Comparison of ENCODE assay signal across 15 cellular contexts in the genomic region with DNA sequence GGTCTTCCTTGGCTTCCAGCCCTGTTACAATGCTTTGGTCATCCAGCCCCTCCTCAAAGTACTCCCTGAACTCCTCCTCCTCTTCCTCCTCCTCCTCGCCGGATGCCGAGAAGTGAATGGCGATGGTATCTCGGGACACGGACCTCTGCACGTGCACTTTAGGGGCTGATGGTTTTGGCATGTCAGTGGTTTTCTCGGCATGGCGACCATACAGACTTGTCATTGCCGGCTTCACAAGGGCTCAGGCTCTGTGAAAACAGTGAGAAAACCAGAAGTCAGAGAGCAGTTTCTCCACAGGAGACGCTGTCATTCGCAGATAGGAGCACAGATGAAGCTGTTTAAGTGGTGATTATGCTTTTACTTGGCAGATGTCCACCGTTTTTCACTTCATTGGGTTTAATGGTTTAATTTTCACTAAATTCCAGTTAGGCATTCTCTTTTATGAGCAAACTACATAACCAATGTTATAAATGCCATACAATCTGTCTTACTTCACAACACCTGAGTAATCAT. TPM values are rescaled to one million over a fixed set of nuclear protein-coding genes. Genes with fewer than 3 reads are reported as not detected.
A peak's percentile ranks its signal among the peaks of the same experiment; 100 is the strongest.
DNase-seq lines count a peak whose midpoint lies in the region; ATAC-seq and TF ChIP-seq lines count a peak whose summit lies in the region.
"Had no signal": no experiment of that assay in that cellular context is flagged by ENCODE, and none has a peak within 500 bp of the region (broad histone marks: within the 10 kb centered on the region; RNA-seq: fewer than 3 reads in every experiment).

No MANE protein-coding gene starts in this region.

- no peaks in the 10 kb centered on the region for H3K9me3 Mint-ChIP-seq in nephron
- no peaks in the 10 kb centered on the region for H3K9me3 Mint-ChIP-seq in T-cell
- H3K9me3 Mint-ChIP-seq: activated CD4-positive, alpha-beta memory T cell treated with anti-CD3 and anti-CD28 coated beads for 36 hours; stimulated activated naive CD8-positive, alpha-beta T cell treated with anti-CD3 and anti-CD28 coated beads, Interleukin-15, Interleukin-2, amounts not matched to agents 100 ng/mL and 50 ng/mL, for 24 hours had no signal

- H3K4me3 Mint-ChIP-seq in nephron, result no peak overlapping the region
- no peak overlapping the region for H3K4me3 Mint-ChIP-seq in T-cell
- H3K4me3 Mint-ChIP-seq: activated CD4-positive, alpha-beta memory T cell treated with anti-CD3 and anti-CD28 coated beads for 36 hours; stimulated activated naive CD8-positive, alpha-beta T cell treated with anti-CD3 and anti-CD28 coated beads, Interleukin-15, Interleukin-2, amounts not matched to agents 100 ng/mL and 50 ng/mL, for 24 hours had no signal

- in situ Hi-C loops in astrocyte of the spinal cord (cut with HindIII; ENCODE audit: low sequenced_read_pairs), result no loop called here

- POLR2A ChIA-PET in HEK293T (lab: Yijun Ruan, JAX), result no interaction called here
- POLR2A ChIA-PET in T-cell (lab: Charles Lee), result interaction anchor here in 1 of 2 donors (0.6 kb wide), 1 partner anchor 20 kb away, joined by 3 read pairs; no protein-coding TSS in a partner anchor

- TF ChIP-seq CTCF in astrocyte of the spinal cord (IDR thresholded peaks at IDR 0.05; ENCODE audit: low read depth, low read length), result no peak
- no peak for TF ChIP-seq CTCF in nephron (IDR thresholded peaks at IDR 0.05; ENCODE audit: unreplicated experiment in 3 of 3)

- no peak for ATAC-seq in HG02970 (IDR thresholded peaks at IDR 0.05; ENCODE audit: low FRiP score, unreplicated experiment)
- ATAC-seq in T-cell (replicated peaks in 1 of 4), result no peak

- CTCF ChIA-PET in HEK293T (lab: Yijun Ruan, JAX) (no interaction called here), T-cell (lab: Charles Lee) (interaction anchor here in 1 of 2 donors (0.6 kb wide), 1 partner anchor 195 kb away, joined by 5 read pairs; no protein-coding TSS in a partner anchor)

- peak; percentile 45 for DNase-seq in HEK293T (ENCODE audit: extremely low spot score)
- DNase-seq in NCI-H2171 (lab: John Stamatoyannopoulos, UW), result peak; percentile 23
- peak; percentile 25 for DNase-seq in astrocyte of the spinal cord (ENCODE audit: low read depth, low spot score)
- no peak for DNase-seq in T-cell
- DNase-seq in T-helper 1 cell, result no peak
- DNase-seq in stimulated activated CD4-positive, alpha-beta T cell treated with anti-CD3 and anti-CD28 coated beads, Interleukin-4, amount 100 ng/mL, for 4 hours, result no peak
- DNase-seq: activated CD4-positive, alpha-beta memory T cell treated with anti-CD3 and anti-CD28 coated beads for 36 hours; effector CD8-positive, alpha-beta T cell; MG63; NCI-H526; T1000 had no signal

- no peaks in the 10 kb centered on the region for H3K27me3 Mint-ChIP-seq in nephron (ENCODE audit: low read depth)
- H3K27me3 Mint-ChIP-seq in T-cell, result no peaks in the 10 kb centered on the region
- H3K27me3 Mint-ChIP-seq: activated CD4-positive, alpha-beta memory T cell treated with anti-CD3 and anti-CD28 coated beads for 36 hours; stimulated activated naive CD8-positive, alpha-beta T cell treated with anti-CD3 and anti-CD28 coated beads, Interleukin-15, Interleukin-2, amounts not matched to agents 100 ng/mL and 50 ng/mL, for 24 hours had no signal

- H3K36me3 Mint-ChIP-seq in nephron (ENCODE audit: low read depth) (peaks cover 28% of the 10 kb centered on the region), T-cell (peaks cover 35% of the 10 kb centered on the region)

- H3K4me1 Mint-ChIP-seq in nephron (peaks cover 57% of the 10 kb centered on the region), T-cell (peaks cover 19 to 38% (median 35%) of the 10 kb centered on the region in 3 donors)

- no peak overlapping the region for H3K4me3 ChIP-seq in astrocyte of the spinal cord (ENCODE audit: low read depth, low read length)
- H3K4me3 ChIP-seq: BLaER1 treated with 17β-estradiol and CSF1 and Interleukin-3, amounts not matched to agents 10 nM and 100 nM; MG63 had no signal

- H3K27ac Mint-ChIP-seq in nephron (peak overlapping the region; percentile 95 to 97 (median 96)), T-cell (no peak overlapping the region)
- H3K27ac Mint-ChIP-seq: activated CD4-positive, alpha-beta memory T cell treated with anti-CD3 and anti-CD28 coated beads for 36 hours; stimulated activated naive CD8-positive, alpha-beta T cell treated with anti-CD3 and anti-CD28 coated beads, Interleukin-15, Interleukin-2, amounts not matched to agents 100 ng/mL and 50 ng/mL, for 24 hours had no signal

TF ChIP-seq in HEK293T, 16 proteins besides CTCF, POLR2A, EP300 and RAD21:
- TF ChIP-seq SUZ12 (IDR thresholded peaks at IDR 0.05), result no peak
- TF ChIP-seq, protein P1, sequence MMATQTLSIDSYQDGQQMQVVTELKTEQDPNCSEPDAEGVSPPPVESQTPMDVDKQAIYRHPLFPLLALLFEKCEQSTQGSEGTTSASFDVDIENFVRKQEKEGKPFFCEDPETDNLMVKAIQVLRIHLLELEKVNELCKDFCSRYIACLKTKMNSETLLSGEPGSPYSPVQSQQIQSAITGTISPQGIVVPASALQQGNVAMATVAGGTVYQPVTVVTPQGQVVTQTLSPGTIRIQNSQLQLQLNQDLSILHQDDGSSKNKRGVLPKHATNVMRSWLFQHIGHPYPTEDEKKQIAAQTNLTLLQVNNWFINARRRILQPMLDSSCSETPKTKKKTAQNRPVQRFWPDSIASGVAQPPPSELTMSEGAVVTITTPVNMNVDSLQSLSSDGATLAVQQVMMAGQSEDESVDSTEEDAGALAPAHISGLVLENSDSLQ (IDR thresholded peaks at IDR 0.05), result 0 out of 2 replicates have a peak, but pooled peaks have one; percentile 59

RNA-seq across cellular contexts. Expression of gene TEX2, which starts 49.0 kb away (rescaled TPM):
- total RNA-seq in T-cell, result 10 to 100 TPM; 12.5 to 16.4 (median 14.8) TPM

Comparison
In these comparisons a context has a peak if more than half of its experiments do, and no peak if none do; other contexts are left out.
1. DNase-seq: peak in HEK293T (single experiment), NCI-H2171 (single experiment) and astrocyte of the spinal cord (single experiment); none in T-cell (0 of 34), T-helper 1 cell (0 of 5) and stimulated activated CD4-positive, alpha-beta T cell treated with anti-CD3 and anti-CD28 coated beads, Interleukin-4, amount 100 ng/mL, for 4 hours (0 of 2).
2. H3K27ac Mint-ChIP-seq: peak in nephron (3 of 3); none in T-cell (0 of 2).